Comparison of ENCODE assay signal across 2 cellular contexts in the genomic region with DNA sequence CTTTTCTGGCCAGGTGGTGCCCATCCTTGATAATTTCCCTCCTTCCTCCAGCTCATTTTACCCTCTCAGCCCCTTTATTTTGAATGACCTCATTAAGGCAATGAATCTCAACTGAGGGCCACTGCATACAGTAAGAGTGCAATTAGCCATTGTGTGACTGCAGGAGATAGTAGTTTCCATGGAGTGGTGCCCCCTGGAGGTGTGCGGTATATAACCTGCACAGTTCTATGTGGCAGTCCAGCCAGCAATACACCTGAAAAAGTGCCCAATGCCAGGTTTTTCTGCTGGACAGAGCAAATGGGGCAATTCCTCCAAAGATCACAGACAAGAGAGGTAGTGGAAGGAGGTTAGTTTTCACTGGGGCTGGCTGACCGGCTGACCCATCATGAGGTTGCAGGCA.
A peak's percentile ranks its signal among the peaks of the same experiment; 100 is the strongest.
TF ChIP-seq lines count a peak whose summit lies in the region.

No MANE protein-coding gene starts in this region.

TF ChIP-seq in HCT116, 20 proteins besides CTCF, POLR2A, EP300 and RAD21:
- TF ChIP-seq MAX (IDR thresholded peaks at IDR 0.05) (no peak), ELF1 (IDR thresholded peaks at IDR 0.05; ENCODE audit: borderline replicate concordance, low read depth) (no peak), CBX3 (IDR thresholded peaks at IDR 0.05; ENCODE audit: low read depth) (peak; percentile 50; the same call in 1 of the 2 replicates), ATF3 (IDR thresholded peaks at IDR 0.05) (no peak), ZFX (IDR thresholded peaks at IDR 0.05) (no peak)

TF ChIP-seq in H1, 55 proteins besides CTCF, POLR2A, EP300 and RAD21:
- no peak for TF ChIP-seq CBX5 (IDR thresholded peaks at IDR 0.05; ENCODE audit: low read depth, low read length)
- TF ChIP-seq E2F6 (IDR thresholded peaks at IDR 0.05): no peak
- TF ChIP-seq USF2 (IDR thresholded peaks at IDR 0.05; ENCODE audit: low read length): no peak
- no peak for TF ChIP-seq CHD7 (IDR thresholded peaks at IDR 0.05; ENCODE audit: insufficient replicate concordance, low read length)
- no peak for TF ChIP-seq BRCA1 (IDR thresholded peaks at IDR 0.05; ENCODE audit: low read depth, low read length)
- TF ChIP-seq JUND (IDR thresholded peaks at IDR 0.05; ENCODE audit: low read length): no peak
- TF ChIP-seq NANOG (IDR thresholded peaks at IDR 0.05; ENCODE audit: insufficient read depth, low read depth, low read length, poor library complexity, severe bottlenecking): no peak
- TF ChIP-seq CEBPB (IDR thresholded peaks at IDR 0.05; ENCODE audit: low read depth, low read length): no peak
- no peak for TF ChIP-seq ATF2 (IDR thresholded peaks at IDR 0.05; ENCODE audit: low read length)
- no peak for TF ChIP-seq BCL11A (IDR thresholded peaks at IDR 0.05; ENCODE audit: low read depth in 2 of 2, low read length in 2 of 2)
- no peak for TF ChIP-seq TEAD4 (IDR thresholded peaks at IDR 0.05; ENCODE audit: low read depth, low read length)
- no peak for TF ChIP-seq EGR1 (IDR thresholded peaks at IDR 0.05; ENCODE audit: borderline replicate concordance, low read depth, low read length)
- TF ChIP-seq ASH2L (IDR thresholded peaks at IDR 0.05; ENCODE audit: low read length): no peak
- TF ChIP-seq GTF2F1 (IDR thresholded peaks at IDR 0.05; ENCODE audit: borderline replicate concordance, low read depth, low read length): no peak
- no peak for TF ChIP-seq CBX8 (IDR thresholded peaks at IDR 0.05; ENCODE audit: borderline replicate concordance, low read depth, low read length)
- TF ChIP-seq MAX (IDR thresholded peaks at IDR 0.05): no peak
- TF ChIP-seq KDM5A (IDR thresholded peaks at IDR 0.05; ENCODE audit: low read length): no peak
